24 cellular contexts compared by ENCODE assay signal in genomic region chr6:119171442-119171841, GRCh38.
"Had no signal": no experiment of that assay in that cellular context is flagged by ENCODE, and none has a peak within 500 bp of the region (broad histone marks: within the 10 kb centered on the region; RNA-seq: fewer than 3 reads in every experiment).

No MANE protein-coding gene starts in this region.

- H3K4me1 Mint-ChIP-seq: activated naive CD4-positive, alpha-beta T cell treated with anti-CD3 and anti-CD28 coated beads, Interleukin-2, amount 50 U/mL, for 24 hours had no signal

- H3K36me3 Mint-ChIP-seq: activated naive CD4-positive, alpha-beta T cell treated with anti-CD3 and anti-CD28 coated beads, Interleukin-2, amount 50 U/mL, for 24 hours had no signal

- ATAC-seq: activated CD8-positive, alpha-beta T cell treated with anti-CD3 and anti-CD28 coated beads, Interleukin-2, amount 10 ng/mL, durations not matched to agents 7 days and 5 days; activated T-cell treated with anti-CD3 and anti-CD28 coated beads, Interleukin-2, amount 50 U/mL, for 4 hours; esophagus mucosa; gastrocnemius medialis; left lobe of liver had no signal

- H3K27me3 ChIP-seq: ascending aorta, gastrocnemius medialis, tibial artery had no signal

- H3K4me1 ChIP-seq: gastrocnemius medialis had no signal

- H3K36me3 ChIP-seq: ascending aorta, gastrocnemius medialis, tibial artery had no signal

- H3K27me3 Mint-ChIP-seq: progenitor cell of endocrine pancreas had no signal

- DNase-seq: activated CD4-positive, alpha-beta T cell treated with anti-CD3 and anti-CD28 coated beads for 48 hours; activated CD4-positive, CD25-positive, alpha-beta regulatory T cell; activated CD8-positive, alpha-beta memory T cell treated with anti-CD3 and anti-CD28 coated beads, Interleukin-2, amount 50 U/mL, for 4 hours; activated CD8-positive, alpha-beta T cell treated with anti-CD3 and anti-CD28 coated beads, Interleukin-2, amount 10 ng/mL, durations not matched to agents 7 days and 5 days; activated effector memory CD4-positive, alpha-beta T cell treated with anti-CD3 and anti-CD28 coated beads, Interleukin-2, amount 50 U/mL, for 16 hours; activated T-cell treated with anti-CD3 and anti-CD28 coated beads, Interleukin-2, amount 50 U/mL, for 4 hours; cerebellar nuclear complex; cortex of kidney; gastrocnemius medialis; head of caudate nucleus; kidney; midbrain; stimulated activated CD4-positive, alpha-beta T cell treated with anti-CD3 and anti-CD28 coated beads, Interleukin-12 subunit alpha, Interleukin-12 subunit beta, amount 100 ng/mL, for 4 hours; stimulated activated CD4-positive, alpha-beta T cell treated with anti-CD3 and anti-CD28 coated beads, Interleukin-2, amount 100 ng/mL, for 24 hours; stimulated activated naive CD4-positive, alpha-beta T cell treated with Interleukin-2 at 50 U/mL for 16 hours; substantia nigra; T1000; tibial artery had no signal

- H3K4me3 Mint-ChIP-seq: activated CD8-positive, alpha-beta T cell treated with anti-CD3 and anti-CD28 coated beads, Interleukin-2, amount 10 ng/mL, durations not matched to agents 7 days and 5 days; activated naive CD4-positive, alpha-beta T cell treated with anti-CD3 and anti-CD28 coated beads, Interleukin-2, amount 50 U/mL, for 24 hours; activated T-cell treated with anti-CD3 and anti-CD28 coated beads, Interleukin-2, amount 50 U/mL, for 4 hours had no signal

- H3K4me3 ChIP-seq: ascending aorta, gastrocnemius medialis, lung, tibial artery had no signal

- H3K9me3 ChIP-seq: ascending aorta, gastrocnemius medialis, tibial artery had no signal

- H3K9me3 Mint-ChIP-seq: activated naive CD4-positive, alpha-beta T cell treated with anti-CD3 and anti-CD28 coated beads, Interleukin-2, amount 50 U/mL, for 24 hours; activated T-cell treated with anti-CD3 and anti-CD28 coated beads, Interleukin-2, amount 50 U/mL, for 4 hours had no signal

- H3K27ac ChIP-seq: ascending aorta, gastrocnemius medialis, tibial artery had no signal

- H3K27ac Mint-ChIP-seq: activated CD8-positive, alpha-beta T cell treated with anti-CD3 and anti-CD28 coated beads, Interleukin-2, amount 10 ng/mL, durations not matched to agents 7 days and 5 days; activated naive CD4-positive, alpha-beta T cell treated with anti-CD3 and anti-CD28 coated beads, Interleukin-2, amount 50 U/mL, for 24 hours; progenitor cell of endocrine pancreas had no signal
